Comparison of ENCODE assay signal across 4 cellular contexts in the genomic region with DNA sequence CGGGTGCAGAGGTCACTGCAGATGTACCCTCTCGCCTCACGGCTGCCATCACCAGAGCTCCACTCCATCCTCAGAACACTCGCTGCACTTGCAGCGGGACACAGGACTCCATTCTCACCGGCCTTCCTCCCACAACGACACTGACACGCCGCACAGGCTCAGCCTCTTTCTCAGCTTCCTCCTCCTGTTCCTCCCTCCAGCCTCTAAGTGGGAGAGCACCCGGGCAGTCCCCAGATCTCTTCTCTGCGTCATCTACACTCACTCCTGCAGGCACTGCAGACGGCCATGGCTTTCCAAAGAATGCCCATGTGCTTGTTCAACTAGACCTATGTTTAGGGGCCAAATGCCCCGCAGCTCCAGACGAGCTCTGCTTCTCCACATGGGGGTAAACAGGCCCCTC. TPM values are rescaled to one million over a fixed set of nuclear protein-coding genes. Genes with fewer than 3 reads are reported as not detected.
A peak's percentile ranks its signal among the peaks of the same experiment; 100 is the strongest.
DNase-seq lines count a peak whose midpoint lies in the region; ATAC-seq lines count a peak whose summit lies in the region.

No MANE protein-coding gene starts in this region.

- no peak for DNase-seq in activated CD4-positive, alpha-beta T cell treated with anti-CD3 and anti-CD28 coated beads, Interleukin-2, amount 10 ng/mL, durations not matched to agents 7 days and 5 days
- no peak for DNase-seq in activated CD4-positive, alpha-beta T cell treated with anti-CD3 and anti-CD28 coated beads, Interleukin-2, amount 50 U/mL, for 1 hour
- DNase-seq in T-cell = no peak

- H3K27me3 Mint-ChIP-seq in activated CD4-positive, alpha-beta T cell treated with anti-CD3 and anti-CD28 coated beads, Interleukin-2, amount 10 ng/mL, durations not matched to agents 7 days and 5 days = no peaks in the 10 kb centered on the region
- no peaks in the 10 kb centered on the region for H3K27me3 Mint-ChIP-seq in T-cell

- peaks cover 40% of the 10 kb centered on the region for H3K4me1 ChIP-seq in skeletal muscle satellite cell (ENCODE audit: control insufficient read depth, insufficient read depth, low read length)

- peak overlapping the region; percentile 56 for H3K27ac Mint-ChIP-seq in activated CD4-positive, alpha-beta T cell treated with anti-CD3 and anti-CD28 coated beads, Interleukin-2, amount 10 ng/mL, durations not matched to agents 7 days and 5 days
- H3K27ac Mint-ChIP-seq in T-cell = peak overlapping the region in 1 of 2 donors; percentile 25

- H3K9ac ChIP-seq in skeletal muscle satellite cell (ENCODE audit: low read depth, low read length) = no peak overlapping the region

- no peaks in the 10 kb centered on the region for H3K9me3 Mint-ChIP-seq in activated CD4-positive, alpha-beta T cell treated with anti-CD3 and anti-CD28 coated beads, Interleukin-2, amount 10 ng/mL, durations not matched to agents 7 days and 5 days
- no peaks in the 10 kb centered on the region for H3K9me3 Mint-ChIP-seq in T-cell

- H3K4me3 ChIP-seq in skeletal muscle satellite cell (ENCODE audit: low read length) = no peak overlapping the region

- CTCF ChIA-PET in activated CD4-positive, alpha-beta T cell treated with anti-CD3 and anti-CD28 coated beads, Interleukin-2, amount 10 ng/mL, durations not matched to agents 7 days and 5 days (lab: Charles Lee) = interaction anchor here (2.1 to 4.3 kb wide), 2 partner anchors 10 to 27 kb away, joined by 5 to 36 read pairs; no protein-coding TSS in a partner anchor
- CTCF ChIA-PET in T-cell (lab: Charles Lee) = interaction anchor here in 1 of 2 donors (0.6 kb wide), 1 partner anchor 12 kb away, joined by 3 read pairs; no protein-coding TSS in a partner anchor

- H3K4me3 Mint-ChIP-seq in activated CD4-positive, alpha-beta T cell treated with anti-CD3 and anti-CD28 coated beads, Interleukin-2, amount 10 ng/mL, durations not matched to agents 7 days and 5 days = no peak overlapping the region
- H3K4me3 Mint-ChIP-seq in T-cell = no peak overlapping the region

- H3K4me2 ChIP-seq in skeletal muscle satellite cell (ENCODE audit: low read length) = peak overlapping the region; percentile 40

- POLR2A ChIA-PET in activated CD4-positive, alpha-beta T cell treated with anti-CD3 and anti-CD28 coated beads, Interleukin-2, amount 10 ng/mL, durations not matched to agents 7 days and 5 days (lab: Charles Lee) = no interaction called here
- POLR2A ChIA-PET in T-cell (lab: Charles Lee) = no interaction called here

- ATAC-seq in T-cell (replicated peaks in 1 of 4) = no peak

- peaks cover 38% of the 10 kb centered on the region for H3K36me3 Mint-ChIP-seq in activated CD4-positive, alpha-beta T cell treated with anti-CD3 and anti-CD28 coated beads, Interleukin-2, amount 10 ng/mL, durations not matched to agents 7 days and 5 days (ENCODE audit: low read depth)
- H3K36me3 Mint-ChIP-seq in T-cell = peaks cover 29% of the 10 kb centered on the region

- H3K27me3 ChIP-seq in skeletal muscle satellite cell (ENCODE audit: control insufficient read depth, insufficient read depth, low read length) = no peaks in the 10 kb centered on the region

- peaks cover 22% of the 10 kb centered on the region for H3K4me1 Mint-ChIP-seq in activated CD4-positive, alpha-beta T cell treated with anti-CD3 and anti-CD28 coated beads, Interleukin-2, amount 10 ng/mL, durations not matched to agents 7 days and 5 days
- H3K4me1 Mint-ChIP-seq in T-cell = peaks cover 8 to 23% (median 16%) of the 10 kb centered on the region in 3 donors

- no peaks in the 10 kb centered on the region for H3K9me3 ChIP-seq in skeletal muscle satellite cell (replicated peaks; ENCODE audit: low read length)

- H3K36me3 ChIP-seq in skeletal muscle satellite cell (ENCODE audit: insufficient read depth, low read length) = peaks cover 76% of the 10 kb centered on the region

RNA-seq across cellular contexts. Expression of gene FKRP, which starts 14.3 kb away (rescaled TPM):
- 10 to 100 TPM; 16.9 to 20.5 TPM for total RNA-seq in activated CD4-positive, alpha-beta T cell treated with anti-CD3 and anti-CD28 coated beads, Interleukin-2, amount 10 ng/mL, durations not matched to agents 7 days and 5 days
- 19.9 and 20.3 TPM in 2 replicates for total RNA-seq in skeletal muscle satellite cell (2012; rRNA removed)
- total RNA-seq in T-cell = 10 to 100 TPM; 17.8 to 35.3 (median 23.6) TPM

RNA-seq across cellular contexts. Expression of gene STRN4, which starts 14.7 kb away (rescaled TPM):
- total RNA-seq in activated CD4-positive, alpha-beta T cell treated with anti-CD3 and anti-CD28 coated beads, Interleukin-2, amount 10 ng/mL, durations not matched to agents 7 days and 5 days = 10 to 100 TPM; 77.9 to 86.4 TPM
- 50.4 and 57.7 TPM in 2 replicates for total RNA-seq in skeletal muscle satellite cell (2012; rRNA removed)
- total RNA-seq in T-cell = 100 to 1,000 TPM in 3 of 5 donors, 10 to 100 TPM in 2; 85.2 to 123 (median 101) TPM

RNA-seq across cellular contexts. Expression of gene PRKD2, which starts 14.7 kb away (rescaled TPM):
- 100 to 1,000 TPM; 175 to 178 TPM for total RNA-seq in activated CD4-positive, alpha-beta T cell treated with anti-CD3 and anti-CD28 coated beads, Interleukin-2, amount 10 ng/mL, durations not matched to agents 7 days and 5 days
- 7.1 and 7.6 TPM in 2 replicates for total RNA-seq in skeletal muscle satellite cell (2012; rRNA removed)
- total RNA-seq in T-cell = 100 to 1,000 TPM; 121 to 145 (median 138) TPM

RNA-seq across cellular contexts. Expression of gene SLC1A5, which starts 56.8 kb away (rescaled TPM):
- total RNA-seq in activated CD4-positive, alpha-beta T cell treated with anti-CD3 and anti-CD28 coated beads, Interleukin-2, amount 10 ng/mL, durations not matched to agents 7 days and 5 days = 100 to 1,000 TPM; 104 to 108 TPM
- total RNA-seq in skeletal muscle satellite cell (2012; rRNA removed) = 102 and 130 TPM in 2 replicates
- total RNA-seq in T-cell = 10 to 100 TPM in 4 of 5 donors, 1 to 10 TPM in 1; 7.6 to 50.5 (median 47.7) TPM
